ENCODE assay signal across 19 cellular contexts in genomic region chr21:25405991-25406390, GRCh38.
"Had no signal": no experiment of that assay in that cellular context is flagged by ENCODE, and none has a peak within 500 bp of the region (broad histone marks: within the 10 kb centered on the region; RNA-seq: fewer than 3 reads in every experiment).

No MANE protein-coding gene starts in this region.

- H3K4me1 ChIP-seq: gastroesophageal sphincter, left ventricle myocardium inferior, neural progenitor cell had no signal

- ATAC-seq: activated CD8-positive, alpha-beta T cell treated with anti-CD3 and anti-CD28 coated beads for 36 hours; activated T-cell treated with anti-CD3 and anti-CD28 coated beads, Interleukin-2, amount 50 U/mL, for 72 hours; gastroesophageal sphincter had no signal

- H3K9ac ChIP-seq: neural progenitor cell had no signal

- H3K27ac Mint-ChIP-seq: activated CD8-positive, alpha-beta T cell treated with anti-CD3 and anti-CD28 coated beads for 36 hours; activated naive CD8-positive, alpha-beta T cell treated with anti-CD3 and anti-CD28 coated beads for 36 hours; activated T-cell treated with anti-CD3 and anti-CD28 coated beads, Interleukin-2, amount 50 U/mL, for 72 hours; neural progenitor cell had no signal

- H3K4me1 Mint-ChIP-seq: neural progenitor cell had no signal

- H3K36me3 ChIP-seq: gastroesophageal sphincter, left ventricle myocardium inferior, neural progenitor cell, ovary, thoracic aorta, WERI-Rb-1 had no signal

- H3K4me3 Mint-ChIP-seq: activated CD8-positive, alpha-beta T cell treated with anti-CD3 and anti-CD28 coated beads for 36 hours; activated naive CD8-positive, alpha-beta T cell treated with anti-CD3 and anti-CD28 coated beads for 36 hours; activated T-cell treated with anti-CD3 and anti-CD28 coated beads, Interleukin-2, amount 50 U/mL, for 72 hours; neural progenitor cell; stimulated activated naive CD8-positive, alpha-beta T cell treated with anti-CD3 and anti-CD28 coated beads, Interleukin-15, Interleukin-2, amounts not matched to agents 100 ng/mL and 50 ng/mL, for 24 hours had no signal

- DNase-seq: activated CD4-positive, alpha-beta T cell treated with anti-CD3 and anti-CD28 coated beads for 4 hours; activated CD8-positive, alpha-beta memory T cell treated with anti-CD3 and anti-CD28 coated beads, Interleukin-2, amount 50 U/mL, for 4 hours; activated CD8-positive, alpha-beta T cell treated with anti-CD3 and anti-CD28 coated beads for 36 hours; activated gamma-delta T cell treated with Interleukin-2 at 50 U/mL for 16 hours; activated naive CD8-positive, alpha-beta T cell treated with anti-CD3 and anti-CD28 coated beads for 36 hours; activated T-cell treated with anti-CD3 and anti-CD28 coated beads, Interleukin-2, amount 50 U/mL, for 72 hours; anterior cingulate cortex; dermis blood vessel endothelial cell; kidney; left ventricle myocardium inferior; mesendoderm; ovary; stimulated activated CD4-positive, alpha-beta T cell treated with anti-CD3 and anti-CD28 coated beads, Interleukin-4, amount 100 ng/mL, for 1 hour; stimulated activated CD8-positive, alpha-beta memory T cell treated with anti-CD3 and anti-CD28 coated beads, Interleukin-4, amount 100 ng/mL, for 48 hours; WERI-Rb-1 had no signal

- H3K27ac ChIP-seq: gastroesophageal sphincter, left ventricle myocardium inferior, neural progenitor cell, ovary, thoracic aorta, WERI-Rb-1 had no signal

- H2AFZ ChIP-seq: neural progenitor cell had no signal

- H3K4me3 ChIP-seq: gastroesophageal sphincter, left ventricle myocardium inferior, neural progenitor cell, ovary, thoracic aorta had no signal

- H3K4me2 ChIP-seq: neural progenitor cell had no signal

- H3K9me3 ChIP-seq: gastroesophageal sphincter, left ventricle myocardium inferior, ovary, thoracic aorta had no signal

- H3K27me3 ChIP-seq: gastroesophageal sphincter, neural progenitor cell, ovary had no signal

- H3K36me3 Mint-ChIP-seq: neural progenitor cell had no signal

- H3K9me3 Mint-ChIP-seq: neural progenitor cell had no signal
